In the genomic region with DNA sequence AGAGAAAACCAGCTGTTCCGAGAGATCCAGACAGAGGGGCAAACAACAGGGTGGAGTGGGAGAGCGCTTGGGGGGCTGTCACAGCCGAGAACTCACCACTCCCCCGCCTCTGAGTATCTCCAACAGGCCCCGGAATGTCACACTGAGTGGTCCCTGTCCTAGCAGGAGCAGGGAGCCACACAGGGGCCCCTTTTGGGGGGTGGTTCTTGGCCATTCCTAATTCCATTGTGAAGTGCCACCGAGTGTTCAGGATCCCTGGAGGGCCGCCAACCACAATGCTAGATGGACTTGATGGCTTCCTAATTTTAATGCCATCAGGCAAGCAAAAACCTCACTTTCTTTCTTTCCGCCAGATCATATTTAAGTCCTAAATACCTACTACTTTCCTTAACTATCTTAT, we compare ENCODE assay signal across 22 cellular contexts.
"Had no signal": no experiment of that assay in that cellular context is flagged by ENCODE, and none has a peak within 500 bp of the region (broad histone marks: within the 10 kb centered on the region; RNA-seq: fewer than 3 reads in every experiment).

No MANE protein-coding gene starts in this region.

- H3K27ac ChIP-seq: parathyroid adenoma, right atrium auricular region, right lobe of liver, tibial nerve had no signal

- H3K9me3 ChIP-seq: left lung, mucosa of descending colon, right atrium auricular region, right lobe of liver, tibial nerve had no signal

- H3K36me3 ChIP-seq: right lobe of liver had no signal

- H3K4me2 ChIP-seq: smooth muscle cell had no signal

- H3K4me1 ChIP-seq: left lung, parathyroid adenoma, right atrium auricular region, right lobe of liver, tibial nerve had no signal

- H3K4me3 ChIP-seq: mucosa of descending colon, right atrium auricular region, right lobe of liver, smooth muscle cell, tibial nerve had no signal

- ATAC-seq: left colon; mucosa of descending colon; naive thymus-derived CD4-positive, alpha-beta T cell; natural killer cell treated with Interleukin-12 subunit alpha and Interleukin-12 subunit beta and Interleukin-15 and Interleukin-18, amount 100 ng/mL, for 72 hours; right lobe of liver; stimulated activated memory B cell treated with anti-CD40 and anti-IgM and Interleukin-4, amounts not matched to agents 10 μg/mL and 1 μg/mL and 100 μg/mL, for 72 hours; stimulated activated naive CD8-positive, alpha-beta T cell treated with anti-CD3 and anti-CD28 coated beads, Interleukin-15, amount 100 ng/mL, for 72 hours had no signal

- H3K79me2 ChIP-seq: parathyroid adenoma had no signal

- H2AFZ ChIP-seq: parathyroid adenoma had no signal

- H3K9ac ChIP-seq: parathyroid adenoma had no signal

- H3K27me3 ChIP-seq: left lung, right atrium auricular region, right lobe of liver, tibial nerve had no signal

- FAIRE-seq: keratinocyte had no signal

- DNase-seq: head of caudate nucleus; hippocampal formation; left colon; midbrain; mucosa of descending colon; naive thymus-derived CD4-positive, alpha-beta T cell; right lobe of liver; stimulated activated CD4-positive, alpha-beta T cell treated with anti-CD3 and anti-CD28 coated beads, Interleukin-1b, Interleukin-23, amount 100 ng/mL, for 48 hours; stimulated activated CD4-positive, alpha-beta T cell treated with anti-CD3 and anti-CD28 coated beads, Interleukin-2, amount 100 ng/mL, for 48 hours; stimulated activated CD4-positive, alpha-beta T cell treated with anti-CD3 and anti-CD28 coated beads, Interleukin-4, amount 100 ng/mL, for 4 hours; stimulated activated CD8-positive, alpha-beta memory T cell treated with anti-CD3 and anti-CD28 coated beads, Interleukin-4, amount 100 ng/mL, for 48 hours; stimulated activated naive CD4-positive, alpha-beta T cell treated with Interleukin-2 at 50 U/mL for 16 hours; stimulated activated naive CD8-positive, alpha-beta T cell treated with anti-CD3 and anti-CD28 coated beads, Interleukin-15, amount 100 ng/mL, for 72 hours; substantia nigra had no signal
